Comparison of ENCODE assay signal across 14 cellular contexts in the genomic region with DNA sequence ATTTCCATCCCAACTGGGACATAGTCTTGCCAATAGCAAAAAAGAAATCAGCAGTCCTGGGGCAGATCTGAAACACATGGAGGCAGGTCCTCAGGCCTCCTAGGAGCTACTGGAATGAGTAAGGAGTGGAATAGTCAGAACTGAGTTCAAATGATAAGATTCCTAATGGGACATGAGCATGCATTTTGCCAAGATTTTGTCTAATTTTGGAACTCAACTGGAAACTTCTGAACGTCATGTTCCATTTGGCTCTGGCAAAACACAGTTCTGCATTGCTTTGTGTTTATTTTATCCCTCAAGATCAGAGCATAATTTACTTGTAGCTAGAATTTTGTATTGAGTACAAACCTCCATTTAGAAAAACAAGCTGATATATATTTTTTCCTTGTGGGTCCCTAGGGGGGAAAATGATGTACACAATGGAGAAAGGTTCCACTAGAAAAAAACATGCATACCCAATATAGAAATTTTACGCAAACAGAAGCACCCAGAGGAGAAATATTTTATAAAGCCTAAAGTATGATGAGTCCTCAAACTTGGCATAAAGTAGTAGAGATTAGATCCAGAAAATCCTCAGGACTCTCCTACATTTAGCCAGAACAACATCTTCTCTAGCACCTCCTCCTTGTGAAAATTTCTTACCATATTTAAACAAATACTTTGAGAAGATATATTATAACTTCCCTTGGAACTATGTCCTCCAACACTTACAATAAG.
A peak's percentile ranks its signal among the peaks of the same experiment; 100 is the strongest.
DNase-seq lines count a peak whose midpoint lies in the region; ATAC-seq and TF ChIP-seq lines count a peak whose summit lies in the region.
"Had no signal": no experiment of that assay in that cellular context is flagged by ENCODE, and none has a peak within 500 bp of the region (broad histone marks: within the 10 kb centered on the region; RNA-seq: fewer than 3 reads in every experiment).

No MANE protein-coding gene starts in this region.

- H3K27me3 ChIP-seq in colonic mucosa: no peaks in the 10 kb centered on the region
- H3K27me3 ChIP-seq in parathyroid adenoma (ENCODE audit: control insufficient read depth, insufficient read depth, low read length): no peaks in the 10 kb centered on the region
- H3K27me3 ChIP-seq in tibial artery: no peaks in the 10 kb centered on the region
- 0 out of 2 replicates have a peak, but pooled peaks cover 6% of the 10 kb centered on the region for H3K27me3 ChIP-seq in Karpas-422 (ENCODE audit: low read length)
- H3K27me3 ChIP-seq: neural progenitor cell had no signal

- H3K9me2 ChIP-seq in Karpas-422 (replicated peaks; ENCODE audit: insufficient read depth, low read length): no peaks in the 10 kb centered on the region

- DNase-seq in colonic mucosa (no peak), left ventricle myocardium superior (no peak), tibial artery (peak; percentile 74 to 85), Karpas-422 (no peak), NCI-H2171 (lab: John Stamatoyannopoulos, UW) (no peak), AG08395 (ENCODE audit: low spot score) (no peak)
- DNase-seq: NCI-H1048; NK-92 treated with Interleukin-12 subunit alpha and Interleukin-12 subunit beta, amount 100 ng/mL, for 24 hours; stimulated activated naive CD4-positive, alpha-beta T cell treated with Interleukin-2 at 50 U/mL for 16 hours; T-helper 2 cell had no signal

- H4K20me1 ChIP-seq in Karpas-422 (ENCODE audit: insufficient read depth, low read depth, low read length): no peaks in the 10 kb centered on the region

- H3K4me2 ChIP-seq in parathyroid adenoma (ENCODE audit: low read length) (no peak overlapping the region), Karpas-422 (ENCODE audit: low read depth, low read length, poor library complexity, severe bottlenecking) (no peak overlapping the region)
- H3K4me2 ChIP-seq: neural progenitor cell had no signal

- ATAC-seq in left ventricle myocardium superior (peak; percentile 95), GM18519 (IDR thresholded peaks at IDR 0.05; ENCODE audit: low FRiP score, unreplicated experiment) (no peak)

- H3K79me2 ChIP-seq in parathyroid adenoma (no peaks in the 10 kb centered on the region), Karpas-422 (ENCODE audit: low read length) (no peaks in the 10 kb centered on the region)

- H3K4me1 ChIP-seq in colonic mucosa: no peaks in the 10 kb centered on the region
- H3K4me1 ChIP-seq in parathyroid adenoma: no peaks in the 10 kb centered on the region
- peaks cover 0 to 85% (median 34%) of the 10 kb centered on the region in 4 donors for H3K4me1 ChIP-seq in tibial artery
- H3K4me1 ChIP-seq in Karpas-422 (ENCODE audit: low read length): no peaks in the 10 kb centered on the region

- no peak for TF ChIP-seq CTCF in colonic mucosa (IDR thresholded peaks at IDR 0.05)
- TF ChIP-seq CTCF in parathyroid adenoma (IDR thresholded peaks at IDR 0.05): no peak
- peak in 1 of 2 experiments; percentile 29 for TF ChIP-seq CTCF in tibial artery (IDR thresholded peaks at IDR 0.05)

- peak overlapping the region; percentile 26 for H3K27ac ChIP-seq in colonic mucosa
- H3K27ac ChIP-seq in parathyroid adenoma: peak overlapping the region; percentile 51
- peak overlapping the region; percentile 84 to 89 for H3K27ac ChIP-seq in tibial artery
- no peak overlapping the region for H3K27ac ChIP-seq in Karpas-422 (ENCODE audit: low read length)
- H3K27ac ChIP-seq: neural progenitor cell had no signal

- intact Hi-C loops in colonic mucosa (cut with DNase I): no loop called here
- intact Hi-C loops in left ventricle myocardium superior (cut with micrococcal nuclease): no loop called here
- intact Hi-C loops in tibial artery (cut with DNase I; ENCODE audit: low total_unique reads): loop anchor here (5.0 kb wide), 1 partner anchor 48 kb away; no protein-coding TSS in a partner anchor

- H2AFZ ChIP-seq in parathyroid adenoma (no peak overlapping the region), Karpas-422 (ENCODE audit: low read length) (no peak overlapping the region)
- H2AFZ ChIP-seq: neural progenitor cell had no signal

- H3K9me3 ChIP-seq in colonic mucosa: no peaks in the 10 kb centered on the region
- no peaks in the 10 kb centered on the region for H3K9me3 ChIP-seq in parathyroid adenoma (ENCODE audit: control insufficient read depth, low read length)
- no peaks in the 10 kb centered on the region for H3K9me3 ChIP-seq in tibial artery
- no peaks in the 10 kb centered on the region for H3K9me3 ChIP-seq in Karpas-422 (ENCODE audit: low read length)

- H3K4me3 ChIP-seq in colonic mucosa (no peak overlapping the region), parathyroid adenoma (ENCODE audit: low read depth, low read length) (no peak overlapping the region), tibial artery (no peak overlapping the region), Karpas-422 (ENCODE audit: low read length) (no peak overlapping the region)
- H3K4me3 ChIP-seq: neural progenitor cell, skin epidermis had no signal

- H3K9ac ChIP-seq in colonic mucosa (ENCODE audit: low read depth in 2 of 2, low read length in 2 of 2) (no peak overlapping the region), parathyroid adenoma (no peak overlapping the region), Karpas-422 (ENCODE audit: low read length) (no peak overlapping the region)
- H3K9ac ChIP-seq: neural progenitor cell had no signal

- H3K36me3 ChIP-seq in colonic mucosa (no peaks in the 10 kb centered on the region), parathyroid adenoma (ENCODE audit: control insufficient read depth, insufficient read depth, low read length) (no peaks in the 10 kb centered on the region), tibial artery (no peaks in the 10 kb centered on the region), Karpas-422 (ENCODE audit: insufficient read depth, low read length) (no peaks in the 10 kb centered on the region)
- H3K36me3 ChIP-seq: neural progenitor cell had no signal

Comparison
In these comparisons a context has a peak if more than half of its experiments do, and no peak if none do; other contexts are left out.
1. DNase-seq: peak in tibial artery (2 of 2); none in colonic mucosa (single experiment), left ventricle myocardium superior (single experiment), Karpas-422 (single experiment), NCI-H2171 (single experiment) and AG08395 (single experiment).